18 cellular contexts compared by ENCODE assay signal in genomic region chr19:18975864-18976263, GRCh38.
"Had no signal": no experiment of that assay in that cellular context is flagged by ENCODE, and none has a peak within 500 bp of the region (broad histone marks: within the 10 kb centered on the region; RNA-seq: fewer than 3 reads in every experiment).

No MANE protein-coding gene starts in this region.

- FAIRE-seq: endometrium had no signal

- H3K9me3 ChIP-seq: colonic mucosa, ovary, sigmoid colon, spleen, upper lobe of left lung had no signal

- H3K27me3 ChIP-seq: colonic mucosa, ovary, sigmoid colon, upper lobe of left lung had no signal

- DNase-seq: activated CD4-positive, alpha-beta T cell treated with anti-CD3 and anti-CD28 coated beads, Interleukin-2, amount 50 U/mL, for 1 hour; activated CD8-positive, alpha-beta memory T cell treated with anti-CD3 and anti-CD28 coated beads for 24 hours; activated gamma-delta T cell treated with Interleukin-2 at 50 U/mL for 16 hours; amygdala; central memory CD4-positive, alpha-beta T cell; colonic mucosa; islet precursor cell; mammary epithelial cell; ovary; sigmoid colon; spleen; stimulated activated CD4-positive, alpha-beta T cell treated with anti-CD3 and anti-CD28 coated beads, Interleukin-1b, Interleukin-23, amount 100 ng/mL, for 48 hours; stimulated activated naive CD8-positive, alpha-beta T cell treated with anti-CD3 and anti-CD28 coated beads, Interleukin-15, amount 100 ng/mL, for 72 hours; T1000; upper lobe of left lung had no signal

- H3K27ac ChIP-seq: colonic mucosa, ovary, sigmoid colon, upper lobe of left lung had no signal

- ATAC-seq: activated CD4-positive, CD25-positive, alpha-beta regulatory T cell treated with anti-CD3 and anti-CD28 coated beads, Interleukin-2, amount 50 U/mL, for 24 hours; left lobe of liver; stimulated activated naive CD8-positive, alpha-beta T cell treated with anti-CD3 and anti-CD28 coated beads, Interleukin-15, amount 100 ng/mL, for 72 hours had no signal

- H3K4me1 ChIP-seq: colonic mucosa, sigmoid colon had no signal

- H3K36me3 ChIP-seq: colonic mucosa, ovary, sigmoid colon, spleen, upper lobe of left lung had no signal

- H3K4me3 ChIP-seq: colonic mucosa, ovary, sigmoid colon, spleen, upper lobe of left lung had no signal
